1 cellular context compared by ENCODE assay signal in genomic region chr17:2931901-2932300, GRCh38.
TF ChIP-seq lines count a peak whose summit lies in the region.

No MANE protein-coding gene starts in this region.

TF ChIP-seq in GM23338, 12 proteins besides CTCF, POLR2A, EP300 and RAD21 (continued from another document):
- TF ChIP-seq EZH2 (IDR thresholded peaks at IDR 0.05; ENCODE audit: low read depth, unreplicated experiment) (no peak), ZNF331 (CRISPR knock-in tag; IDR thresholded peaks at IDR 0.05; ENCODE audit: low read depth) (no peak), REST (IDR thresholded peaks at IDR 0.05; ENCODE audit: unreplicated experiment) (no peak), STAT1 (IDR thresholded peaks at IDR 0.05; ENCODE audit: unreplicated experiment) (no peak), CREB1 (CRISPR knock-in tag; IDR thresholded peaks at IDR 0.05; ENCODE audit: low read depth) (no peak), JUNB (IDR thresholded peaks at IDR 0.05; ENCODE audit: unreplicated experiment) (no peak), EZH2phosphoT487 (IDR thresholded peaks at IDR 0.05; ENCODE audit: unreplicated experiment) (no peak), NANOG (IDR thresholded peaks at IDR 0.05; ENCODE audit: borderline replicate concordance) (no peak), ZNF462 (CRISPR knock-in tag; IDR thresholded peaks at IDR 0.05) (no peak), ZNF114 (CRISPR knock-in tag; IDR thresholded peaks at IDR 0.05) (no peak), POLR2AphosphoS5 (IDR thresholded peaks at IDR 0.05; ENCODE audit: low read depth) (no peak)
